ENCODE assay signal across 1 cellular context in genomic region chr20:36460648-36461599, GRCh38.
A peak's percentile ranks its signal among the peaks of the same experiment; 100 is the strongest.
TF ChIP-seq lines count a peak whose summit lies in the region.

No MANE protein-coding gene starts in this region.

TF ChIP-seq in K562, 482 proteins besides CTCF, POLR2A, EP300 and RAD21 (continued from another document and continues in another):
- TF ChIP-seq MGA (IDR thresholded peaks at IDR 0.05) (peak; percentile 99), TOE1 (IDR thresholded peaks at IDR 0.05; ENCODE audit: borderline replicate concordance) (no peak), TOE1 (CRISPR knock-in tag; IDR thresholded peaks at IDR 0.05; ENCODE audit: borderline replicate concordance, low read depth) (0 out of 2 replicates have a peak, but pooled peaks have one; percentile 50), SMAD4 (CRISPR knock-in tag; conservative IDR thresholded peaks at IDR 0.05) (peak; percentile 73), PRDM10 (IDR thresholded peaks at IDR 0.05; ENCODE audit: partially characterized antibody) (no peak), CBFA2T3 (IDR thresholded peaks at IDR 0.05) (no peak), CTCFL (IDR thresholded peaks at IDR 0.05; ENCODE audit: borderline replicate concordance, insufficient read depth, low read depth, low read length, poor library complexity, severe bottlenecking) (no peak), ZNF707 (CRISPR knock-in tag; conservative IDR thresholded peaks at IDR 0.05) (no peak), ETV1 (tag; conservative IDR thresholded peaks at IDR 0.05; ENCODE audit: low read depth) (peak; percentile 60; the same call in 1 of the 2 replicates), TGIF2 (CRISPR knock-in tag; IDR thresholded peaks at IDR 0.05) (no peak), PCBP1 (IDR thresholded peaks at IDR 0.05; ENCODE audit: low read depth, low read length, poor library complexity, severe bottlenecking) (no peak), THAP12 (CRISPR knock-in tag; IDR thresholded peaks at IDR 0.05) (peak; percentile 70; the same call in 1 of the 2 replicates), RNF219 (CRISPR knock-in tag; IDR thresholded peaks at IDR 0.05) (no peak), ARHGAP35 (IDR thresholded peaks at IDR 0.05; ENCODE audit: partially characterized antibody) (no peak), LEF1 (IDR thresholded peaks at IDR 0.05) (peak; percentile 86; the same call in 1 of the 2 replicates), NR0B1 (IDR thresholded peaks at IDR 0.05; ENCODE audit: partially characterized antibody) (no peak), NFIX (CRISPR knock-in tag; IDR thresholded peaks at IDR 0.05; ENCODE audit: low read depth) (no peak), CREB3L1 (IDR thresholded peaks at IDR 0.05; ENCODE audit: borderline replicate concordance, low read depth) (peak; percentile 82), HIVEP1 (CRISPR knock-in tag; IDR thresholded peaks at IDR 0.05) (peak; percentile 57; the same call in 1 of the 2 replicates), ZBTB1 (CRISPR knock-in tag; IDR thresholded peaks at IDR 0.05; ENCODE audit: borderline replicate concordance, low read depth) (no peak), CBX3 (IDR thresholded peaks at IDR 0.05; ENCODE audit: borderline replicate concordance in 1 of 2, low read length in 2 of 2) (no peak; a peak in 1 of 3 replicates), POLR2G (IDR thresholded peaks at IDR 0.05; ENCODE audit: low read depth, low read length) (peak; percentile 83), SMARCC2 (IDR thresholded peaks at IDR 0.05; ENCODE audit: low read depth) (no peak), HINFP (tag; conservative IDR thresholded peaks at IDR 0.05; ENCODE audit: low read depth) (no peak)
